In genomic region chr2:113105047-113105446, GRCh38 we compare ENCODE assay signal across 11 cellular contexts. TPM values are rescaled to one million over a fixed set of nuclear protein-coding genes. Genes with fewer than 3 reads are reported as not detected.
DNase-seq lines count a peak whose midpoint lies in the region; ATAC-seq and TF ChIP-seq lines count a peak whose summit lies in the region.
"Had no signal": no experiment of that assay in that cellular context is flagged by ENCODE, and none has a peak within 500 bp of the region (broad histone marks: within the 10 kb centered on the region; RNA-seq: fewer than 3 reads in every experiment).

No MANE protein-coding gene starts in this region.

- 69 to 77% (median 74%) methylated on average over 5 of the region's 5 CpGs for WGBS in heart left ventricle, 4 donors

- peak; percentile 83 to 84 for ATAC-seq in activated CD4-positive, CD25-positive, alpha-beta regulatory T cell treated with anti-CD3 and anti-CD28 coated beads, Interleukin-2, amount 50 U/mL, for 24 hours
- ATAC-seq in GM18520 (IDR thresholded peaks at IDR 0.05; ENCODE audit: unreplicated experiment), result no peak
- no peak for ATAC-seq in heart left ventricle
- ATAC-seq: heart right ventricle had no signal

- no peak for TF ChIP-seq POLR2A in heart left ventricle (IDR thresholded peaks at IDR 0.05)

- no peaks in the 10 kb centered on the region for H3K36me3 ChIP-seq in heart left ventricle
- H3K36me3 ChIP-seq: heart right ventricle, vagina had no signal

- H3K4me3 ChIP-seq in cardiac fibroblast (replicated peaks in 1 of 2; ENCODE audit: low read depth in 2 of 2, low read length in 2 of 2) (no peak overlapping the region), heart left ventricle (no peak overlapping the region)
- H3K4me3 ChIP-seq: heart right ventricle, vagina had no signal

- peaks cover 0 to 4% (median 0%) of the 10 kb centered on the region in 12 donors for H3K9me3 ChIP-seq in heart left ventricle
- H3K9me3 ChIP-seq: vagina had no signal

- H3K27ac ChIP-seq in heart left ventricle, result no peak overlapping the region
- H3K27ac ChIP-seq: heart right ventricle, vagina had no signal

- no peak for DNase-seq in activated CD4-positive, CD25-positive, alpha-beta regulatory T cell treated with anti-CD3 and anti-CD28 coated beads, Interleukin-2, amount 50 U/mL, for 72 hours
- peak; percentile 76 for DNase-seq in activated CD4-positive, alpha-beta T cell treated with anti-CD3 and anti-CD28 coated beads for 48 hours
- DNase-seq in cardiac fibroblast (ENCODE audit: low read depth in 2 of 2), result peak; percentile 26 to 80
- peak; percentile 35 to 59 for DNase-seq in stimulated activated CD4-positive, alpha-beta T cell treated with anti-CD3 and anti-CD28 coated beads, Interleukin-4, amount 100 ng/mL, for 48 hours (ENCODE audit: low read depth in 2 of 2)
- no peak for DNase-seq in NCI-H1436 treated with DMSO at 0.1 percent for 48 hours (lab: John Stamatoyannopoulos, UW)
- no peak for DNase-seq in heart left ventricle
- DNase-seq: ACHN, heart right ventricle had no signal

- TF ChIP-seq CTCF in cardiac fibroblast (IDR thresholded peaks at IDR 0.05; ENCODE audit: low read depth, low read length) (no peak), heart left ventricle (IDR thresholded peaks at IDR 0.05) (no peak)

- intact Hi-C loops in heart left ventricle (cut with DNase I), result no loop called here

- peaks cover 0 to 19% (median 4%) of the 10 kb centered on the region in 9 donors for H3K27me3 ChIP-seq in heart left ventricle
- H3K27me3 ChIP-seq: vagina had no signal

- no peaks in the 10 kb centered on the region for H3K4me1 ChIP-seq in heart left ventricle
- H3K4me1 ChIP-seq: vagina had no signal

RNA-seq across cellular contexts. Expression of gene IL1RN, which starts 22.4 kb away (rescaled TPM):
- 10 to 100 TPM in 1 of 9 donors, 1 to 10 TPM in 4, under 1 TPM in 4; 0.16 to 11.4 (median 1.0) TPM for total RNA-seq in heart left ventricle
- under 1 TPM; 0.34 to 0.60 TPM for polyA plus RNA-seq in heart left ventricle

RNA-seq across cellular contexts. Expression of gene IL1F10, which starts 37.3 kb away (rescaled TPM):
- not detected for total RNA-seq in heart left ventricle
- not detected for polyA plus RNA-seq in heart left ventricle
- total RNA-seq: heart right ventricle, vagina had no signal
- polyA plus RNA-seq: heart right ventricle had no signal

RNA-seq across cellular contexts. Expression of gene IL36RN, which starts 46.0 kb away (rescaled TPM):
- total RNA-seq in heart left ventricle, result not detected
- not detected for polyA plus RNA-seq in heart left ventricle
- total RNA-seq: heart right ventricle had no signal
- polyA plus RNA-seq: heart right ventricle had no signal

RNA-seq across cellular contexts. Expression of gene IL36B, which starts 52.4 kb away (rescaled TPM):
- not detected for total RNA-seq in heart left ventricle
- polyA plus RNA-seq in heart left ventricle, result not detected
- total RNA-seq: heart right ventricle, vagina had no signal
- polyA plus RNA-seq: heart right ventricle had no signal

Comparison
In these comparisons a context has a peak if more than half of its experiments do, and no peak if none do; other contexts are left out.
1. ATAC-seq: peak in activated CD4-positive, CD25-positive, alpha-beta regulatory T cell treated with anti-CD3 and anti-CD28 coated beads, Interleukin-2, amount 50 U/mL, for 24 hours (2 of 2); none in GM18520 (single experiment) and heart left ventricle (0 of 4).
2. DNase-seq: peak in activated CD4-positive, alpha-beta T cell treated with anti-CD3 and anti-CD28 coated beads for 48 hours (single experiment), cardiac fibroblast (2 of 2) and stimulated activated CD4-positive, alpha-beta T cell treated with anti-CD3 and anti-CD28 coated beads, Interleukin-4, amount 100 ng/mL, for 48 hours (2 of 2); none in activated CD4-positive, CD25-positive, alpha-beta regulatory T cell treated with anti-CD3 and anti-CD28 coated beads, Interleukin-2, amount 50 U/mL, for 72 hours (single experiment), NCI-H1436 treated with DMSO at 0.1 percent for 48 hours (single experiment) and heart left ventricle (0 of 5).